ENCODE assay signal across 8 cellular contexts in the genomic region with DNA sequence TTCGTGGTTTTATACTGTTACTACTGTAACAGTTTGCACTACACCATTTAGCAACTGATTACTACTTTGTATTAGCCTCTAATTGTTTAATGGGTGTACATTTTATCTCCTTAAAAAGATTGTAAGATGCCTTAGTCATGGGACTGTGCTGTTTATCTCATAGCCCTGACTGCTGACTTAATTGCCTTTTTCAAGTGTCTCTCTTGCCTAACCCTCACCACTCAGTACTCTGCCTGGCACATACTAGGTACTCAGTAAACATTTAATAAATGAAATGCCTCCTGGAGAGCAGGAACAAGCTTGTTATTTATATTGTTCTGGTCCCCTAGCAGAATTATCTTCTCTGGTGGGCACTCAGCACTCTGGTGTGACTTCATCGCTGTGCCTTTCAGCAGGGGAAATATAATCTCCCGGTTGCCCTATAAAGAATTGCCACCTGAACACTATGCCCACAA. TPM values are rescaled to one million over a fixed set of nuclear protein-coding genes. Genes with fewer than 3 reads are reported as not detected.
DNase-seq lines count a peak whose midpoint lies in the region; ATAC-seq and TF ChIP-seq lines count a peak whose summit lies in the region.

No MANE protein-coding gene starts in this region.

- no peaks in the 10 kb centered on the region for H3K9me2 ChIP-seq in GM23248 (ENCODE audit: insufficient read depth)

- no peaks in the 10 kb centered on the region for H3K9me3 Mint-ChIP-seq in osteocyte (ENCODE audit: unreplicated experiment)

- H2AFZ ChIP-seq in GM23248: no peak overlapping the region; the same call in 1 of the 2 replicates

- no peak for DNase-seq in GM23248
- DNase-seq in NCI-H2196 treated with DMSO at 0.1 percent for 48 hours (lab: John Stamatoyannopoulos, UW; ENCODE audit: unreplicated experiment): peak; percentile 42
- no peak for DNase-seq in colonic mucosa
- no peak for DNase-seq in osteocyte (ENCODE audit: extremely low spot score, unreplicated experiment)
- no peak for DNase-seq in HuH-7 (ENCODE audit: low spot score)
- no peak for DNase-seq in 8988T
- DNase-seq in GDM1 (lab: John Stamatoyannopoulos, UW): no peak

- H3K4me3 Mint-ChIP-seq in osteocyte (ENCODE audit: unreplicated experiment): peak overlapping the region; percentile 82

- H3K4me3 ChIP-seq in GM23248: peak overlapping the region; percentile 77; the same call in 1 of the 2 replicates
- H3K4me3 ChIP-seq in colonic mucosa: peak overlapping the region; percentile 54

- H3K4me2 ChIP-seq in GM23248 (ENCODE audit: unreplicated experiment): no peak overlapping the region

- in situ Hi-C loops in GM23248 (cut with MboI): no loop called here

- intact Hi-C loops in colonic mucosa (cut with DNase I): no loop called here

- H3K9me3 ChIP-seq in GM23248 (ENCODE audit: low read depth): no peaks in the 10 kb centered on the region
- no peaks in the 10 kb centered on the region for H3K9me3 ChIP-seq in colonic mucosa

- peaks cover 27% of the 10 kb centered on the region for H3F3A ChIP-seq in GM23248 (ENCODE audit: insufficient read depth)

- H3K36me3 ChIP-seq in GM23248 (ENCODE audit: low read depth): no peaks in the 10 kb centered on the region
- H3K36me3 ChIP-seq in colonic mucosa: no peaks in the 10 kb centered on the region

- WGBS in GM23248 (ENCODE audit: low coverage in 1 of 2, low lambda C conversion rate in 2 of 2, missing lambda C conversion rate in 2 of 2), 2 experiments: 92 to 96% methylated on average over 3 of the region's 3 CpGs

- TF ChIP-seq CTCF in colonic mucosa (IDR thresholded peaks at IDR 0.05) (no peak), osteocyte (IDR thresholded peaks at IDR 0.05) (no peak)

- H4K20me1 ChIP-seq in GM23248 (ENCODE audit: insufficient read depth): no peaks in the 10 kb centered on the region

- no peak overlapping the region for H3K27ac Mint-ChIP-seq in osteocyte (ENCODE audit: unreplicated experiment)

- H3K27ac ChIP-seq in GM23248 (no peak overlapping the region), colonic mucosa (peak overlapping the region; percentile 97)

- H3K4me1 Mint-ChIP-seq in osteocyte (ENCODE audit: unreplicated experiment): peaks cover 38% of the 10 kb centered on the region

- H3K27me3 ChIP-seq in GM23248 (replicated peaks; ENCODE audit: insufficient read depth): no peaks in the 10 kb centered on the region
- no peaks in the 10 kb centered on the region for H3K27me3 ChIP-seq in colonic mucosa

- H3K9ac ChIP-seq in GM23248 (no peak overlapping the region), colonic mucosa (ENCODE audit: low read depth in 2 of 2, low read length in 2 of 2) (peak overlapping the region in 1 of 2 donors; percentile 92)

- peaks cover 28% of the 10 kb centered on the region for H3K4me1 ChIP-seq in GM23248 (ENCODE audit: insufficient read depth)
- H3K4me1 ChIP-seq in colonic mucosa: peaks cover 7% of the 10 kb centered on the region

- no peaks in the 10 kb centered on the region for H3K27me3 Mint-ChIP-seq in osteocyte (ENCODE audit: unreplicated experiment)

- no peaks in the 10 kb centered on the region for H3K36me3 Mint-ChIP-seq in osteocyte (ENCODE audit: unreplicated experiment)

- ATAC-seq in activated CD4-positive, CD25-positive, alpha-beta regulatory T cell treated with anti-CD3 and anti-CD28 coated beads, Interleukin-2, amount 50 U/mL, for 24 hours: no peak

- peaks cover 24% of the 10 kb centered on the region for H3K79me2 ChIP-seq in GM23248 (ENCODE audit: insufficient read depth)

RNA-seq across cellular contexts. Expression of a gene that starts 1.7 kb away (rescaled TPM):
- total RNA-seq in GM23248 (2014; rRNA removed; shearing (Covaris generic)): 13.8 and 16.7 TPM in 2 replicates
- polyA plus RNA-seq in GM23248 (2016; fragmentation: Nextera tagmentation; extraction: Ambion mirVana): 10.7 and 10.8 TPM in 2 replicates
- total RNA-seq in colonic mucosa (10 to 100 TPM; 20.7 to 30.3 TPM), osteocyte (14.1 and 14.3 TPM in 2 replicates)
